ENCODE assay signal across 8 cellular contexts in the genomic region with DNA sequence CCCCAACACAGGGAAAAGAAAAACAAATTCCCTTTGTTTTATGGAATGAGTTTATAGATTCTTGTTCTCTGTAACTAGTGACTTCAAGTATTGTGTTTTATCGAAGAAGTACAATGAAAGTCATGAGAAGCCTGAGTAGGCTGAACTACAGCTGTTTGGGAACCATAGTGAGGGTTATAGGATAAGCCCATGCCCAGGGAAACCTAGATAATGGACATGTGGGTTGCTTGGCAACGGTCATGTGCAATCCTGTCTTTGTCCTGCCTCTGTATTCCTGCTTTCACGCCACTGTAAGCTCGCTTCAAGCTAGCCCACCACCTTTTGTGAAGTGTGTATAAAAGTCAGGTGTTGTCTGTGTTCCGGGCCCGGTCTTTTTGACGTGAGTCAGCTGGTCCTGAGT.
DNase-seq lines count a peak whose midpoint lies in the region; ATAC-seq, FAIRE-seq and TF ChIP-seq lines count a peak whose summit lies in the region.
"Not testable (repeated sequence)": the region's sequence is repeated elsewhere in the genome, so short reads cannot be mapped to it uniquely, and the experiment has no call there.

No MANE protein-coding gene starts in this region.

- H3K9me1 ChIP-seq in IMR-90 (ENCODE audit: insufficient read depth, low read length) = not testable (repeated sequence)

- H2BK20ac ChIP-seq in IMR-90 (ENCODE audit: low read depth, low read length) = not testable (repeated sequence)

- not testable (repeated sequence) for H3K18ac ChIP-seq in IMR-90 (ENCODE audit: low read depth, low read length)

- H3K27me3 ChIP-seq in Caco-2 (replicated peaks; ENCODE audit: control insufficient read depth, insufficient read depth, low read length); IMR-90 (ENCODE audit: control insufficient read depth, insufficient read depth, low read length); mammary epithelial cell (ENCODE audit: insufficient read depth, low read length); gastroesophageal sphincter; left lung; pancreas; tibial artery: not testable (repeated sequence)

- TF ChIP-seq POLR2A in IMR-90 (IDR thresholded peaks at IDR 0.05; ENCODE audit: low read depth, low read length); gastroesophageal sphincter (IDR thresholded peaks at IDR 0.05): not testable (repeated sequence)

- peak overlapping the region; percentile 31; the same call in 1 of the 2 replicates for H4K5ac ChIP-seq in IMR-90 (ENCODE audit: low read depth, low read length)

- in situ Hi-C loops in IMR-90 (cut with MboI; ENCODE audit: low sequenced_read_pairs); mammary epithelial cell (cut with MboI; ENCODE audit: low sequenced_read_pairs in 2 of 2): not testable (repeated sequence)

- not testable (repeated sequence) for H3K4me1 ChIP-seq in Caco-2; IMR-90 (ENCODE audit: control insufficient read depth, insufficient read depth, low read length); mammary epithelial cell (ENCODE audit: insufficient read depth, low read length); gastroesophageal sphincter; left lung; pancreas; tibial artery

- H3K14ac ChIP-seq in IMR-90 (replicated peaks; ENCODE audit: low read depth, low read length) = peak overlapping the region; percentile 44

- H2BK5ac ChIP-seq in IMR-90 (ENCODE audit: low read depth, low read length, poor library complexity, severe bottlenecking) = not testable (repeated sequence)

- POLR2A ChIA-PET in Caco-2 (lab: Charles Lee); IMR-90 (lab: Charles Lee; ENCODE audit: unreplicated experiment): not testable (repeated sequence)

- H3K4me3 ChIP-seq in Caco-2 (ENCODE audit: low read depth, low read length) (peak overlapping the region; percentile 15), IMR-90 (ENCODE audit: insufficient read depth, low read depth, low read length) (peak overlapping the region; percentile 33), mammary epithelial cell (replicated peaks in 1 of 3; ENCODE audit: insufficient read depth in 1 of 3, low read depth in 2 of 3, low read length in 3 of 3) (peak overlapping the region in 2 of 3 experiments; percentile 42 to 53), gastroesophageal sphincter (peak overlapping the region; percentile 32 to 35), left lung (peak overlapping the region in 1 of 2 donors; percentile 14), pancreas (peak overlapping the region in 2 of 4 donors; percentile 8 to 31), tibial artery (peak overlapping the region; percentile 5 to 19)

- H2BK120ac ChIP-seq in IMR-90 (ENCODE audit: low read depth, low read length) = not testable (repeated sequence)

- not testable (repeated sequence) for H3K9me3 Mint-ChIP-seq in Caco-2 (ENCODE audit: unreplicated experiment)

- peak overlapping the region; percentile 72; the same call in 1 of the 2 replicates for H3K23ac ChIP-seq in IMR-90 (ENCODE audit: low read depth, low read length)

- not testable (repeated sequence) for H3K4me1 Mint-ChIP-seq in Caco-2 (ENCODE audit: low read depth, unreplicated experiment)

- H2BK15ac ChIP-seq in IMR-90 (ENCODE audit: low read depth, low read length) = not testable (repeated sequence)

- H3K79me2 ChIP-seq in mammary epithelial cell (ENCODE audit: insufficient read depth, low read length) = not testable (repeated sequence)

- DNase-seq in Caco-2 (peak; percentile 49 to 74), mammary epithelial cell (peak; percentile 25), left lung (peak in 1 of 2 donors; percentile 9), pancreas (peak in 5 of 6 donors; percentile 5 to 61 (median 31))
- not testable (repeated sequence) for DNase-seq in IMR-90, tibial artery
- DNase-seq in activated CD4-positive, alpha-beta T cell treated with anti-CD3 and anti-CD28 coated beads for 1 hour = peak; percentile 6

- not testable (repeated sequence) for H3K79me1 ChIP-seq in IMR-90 (ENCODE audit: low read depth in 1 of 2, low read length in 2 of 2)

- peak overlapping the region; percentile 65 to 97; a peak in 3 of 4 replicates for H4K8ac ChIP-seq in IMR-90 (ENCODE audit: low read depth in 2 of 2, low read length in 2 of 2)

- H3K36me3 Mint-ChIP-seq in Caco-2 (ENCODE audit: insufficient read depth, unreplicated experiment) = not testable (repeated sequence)

- H3K27ac Mint-ChIP-seq in Caco-2 (ENCODE audit: unreplicated experiment) = not testable (repeated sequence)

- H4K91ac ChIP-seq in IMR-90 (ENCODE audit: insufficient read depth, low read depth, low read length) = not testable (repeated sequence)

- dilution Hi-C loops in IMR-90 (cut with HindIII; ENCODE audit: low sequenced_read_pairs, unreplicated experiment); mammary epithelial cell (cut with HindIII; ENCODE audit: low sequenced_read_pairs): not testable (repeated sequence)

- H3K4me2 ChIP-seq in IMR-90 (ENCODE audit: low read depth, low read length) (peak overlapping the region; percentile 71), mammary epithelial cell (ENCODE audit: insufficient read depth, low read depth, low read length) (peak overlapping the region; percentile 76)

- intact Hi-C loops in Caco-2 (cut with micrococcal nuclease; ENCODE audit: unreplicated experiment); IMR-90 (cut with micrococcal nuclease); mammary epithelial cell (cut with micrococcal nuclease); left lung (cut with DNase I); pancreas (cut with DNase I); tibial artery (cut with DNase I; ENCODE audit: low total_unique reads): not testable (repeated sequence)

- H3K4me3 Mint-ChIP-seq in Caco-2 (ENCODE audit: unreplicated experiment) = not testable (repeated sequence)

- peak overlapping the region; percentile 25; the same call in 1 of the 2 replicates for H3K27ac ChIP-seq in IMR-90 (ENCODE audit: insufficient read depth, low read length)
- H3K27ac ChIP-seq in mammary epithelial cell (ENCODE audit: insufficient read depth, low read depth, low read length) = peak overlapping the region; percentile 87
- H3K27ac ChIP-seq in gastroesophageal sphincter = peak overlapping the region; percentile 65 to 93 (median 86)
- H3K27ac ChIP-seq in left lung = peak overlapping the region; percentile 35 to 74
- H3K27ac ChIP-seq in pancreas = peak overlapping the region; percentile 31 to 85 (median 63)
- H3K27ac ChIP-seq in tibial artery = peak overlapping the region; percentile 39 to 44

- not testable (repeated sequence) for TF ChIP-seq CTCF in Caco-2 (IDR thresholded peaks at IDR 0.05; ENCODE audit: insufficient read depth in 1 of 2, low read depth in 1 of 2, low read length in 1 of 2, severe bottlenecking in 1 of 2, unreplicated experiment in 1 of 2); IMR-90 (conservative IDR thresholded peaks at IDR 0.05; ENCODE audit: low read depth, low read length); mammary epithelial cell (conservative IDR thresholded peaks at IDR 0.05 in 1 of 2, IDR thresholded peaks at IDR 0.05 in 1 of 2; ENCODE audit: extremely low read depth in 1 of 2, insufficient read depth in 1 of 2, low read depth in 1 of 2, low read length in 2 of 2); gastroesophageal sphincter (IDR thresholded peaks at IDR 0.05); left lung (IDR thresholded peaks at IDR 0.05); pancreas (IDR thresholded peaks at IDR 0.05); tibial artery (IDR thresholded peaks at IDR 0.05)

- CTCF ChIA-PET in Caco-2 (lab: Charles Lee); mammary epithelial cell (lab: Charles Lee; ENCODE audit: low non-redundant PET): not testable (repeated sequence)
- CTCF ChIA-PET in IMR-90 (lab: Yijun Ruan, JAX) = interaction anchor here (1.9 kb wide), 1 partner anchor 9 kb away, joined by 6 read pairs; no protein-coding TSS in a partner anchor

- no CpG with 5 or more reads among the region's 7 CpGs for WGBS in IMR-90 (ENCODE audit: extremely low coverage in 2 of 2, insufficient read length in 1 of 2), 2 experiments
- WGBS in mammary epithelial cell (ENCODE audit: low coverage, missing lambda C conversion rate) = 0% methylated on average over 4 of the region's 7 CpGs
- WGBS in gastroesophageal sphincter (ENCODE audit: low coverage in 1 of 2), 2 donors = 11 to 17% methylated on average over 2 to 3 of the region's 7 CpGs
- 2 to 4% methylated on average over 2 to 7 of the region's 7 CpGs for WGBS in pancreas, 2 donors

- H3K4ac ChIP-seq in IMR-90 (ENCODE audit: low read depth, low read length) = peak overlapping the region; percentile 76

- peak overlapping the region; percentile 43; the same call in 1 of the 2 replicates for H2AK5ac ChIP-seq in IMR-90 (ENCODE audit: low read depth, low read length)

- H3K9me3 ChIP-seq in Caco-2; IMR-90 (ENCODE audit: control insufficient read depth, insufficient read depth, low read length); mammary epithelial cell (replicated peaks; ENCODE audit: insufficient read depth, low read length); gastroesophageal sphincter; left lung; pancreas; tibial artery: not testable (repeated sequence)

- H3K9ac ChIP-seq in IMR-90 (ENCODE audit: low read depth, low read length) (peak overlapping the region; percentile 67), mammary epithelial cell (ENCODE audit: insufficient read depth, low read length) (peak overlapping the region; percentile 67)

- FAIRE-seq in pancreas (lab: Jason Lieb, UNC) = not testable (repeated sequence)

- not testable (repeated sequence) for H3K56ac ChIP-seq in IMR-90 (ENCODE audit: extremely low read depth, insufficient read depth, low read length)

- H3K36me3 ChIP-seq in Caco-2 (ENCODE audit: control insufficient read depth, insufficient read depth, low read length); IMR-90 (ENCODE audit: control insufficient read depth, insufficient read depth, low read length); mammary epithelial cell (ENCODE audit: insufficient read depth, low read length); gastroesophageal sphincter; left lung; pancreas; tibial artery: not testable (repeated sequence)

- not testable (repeated sequence) for H2AFZ ChIP-seq in IMR-90 (replicated peaks; ENCODE audit: low read length, poor library complexity); mammary epithelial cell (ENCODE audit: low read depth, low read length)

- BruUV-seq in Caco-2 (replicated peaks; lab: Mats Ljungman, UMichigan) = TSS peak; percentile 85
- not testable (repeated sequence) for BruUV-seq in IMR-90 (replicated peaks; lab: Mats Ljungman, UMichigan); mammary epithelial cell (replicated peaks; lab: Mats Ljungman, UMichigan)

- not testable (repeated sequence) for H4K20me1 ChIP-seq in IMR-90 (ENCODE audit: insufficient read depth, low read length); mammary epithelial cell (ENCODE audit: insufficient read depth, low read length)

- not testable (repeated sequence) for TF ChIP-seq EP300 in gastroesophageal sphincter (IDR thresholded peaks at IDR 0.05)

- not testable (repeated sequence) for H3K27me3 Mint-ChIP-seq in Caco-2 (ENCODE audit: insufficient read depth, unreplicated experiment)

- H2AK9ac ChIP-seq in IMR-90 (replicated peaks; ENCODE audit: low read depth, low read length, poor library complexity) = not testable (repeated sequence)

- not testable (repeated sequence) for TF ChIP-seq RAD21 in IMR-90 (IDR thresholded peaks at IDR 0.05; ENCODE audit: low read length)

- not testable (repeated sequence) for ATAC-seq in IMR-90 (ENCODE audit: low read depth); gastroesophageal sphincter; left lung; pancreas

Comparison
In these comparisons a context has a peak if more than half of its experiments do, and no peak if none do; other contexts are left out.
1. H3K27ac ChIP-seq: peak in every context shown above with its lines; median percentile 87 in mammary epithelial cell; 86 in gastroesophageal sphincter; 63 in pancreas; 54 in left lung; 42 in tibial artery; 25 in IMR-90.